8 cellular contexts compared by ENCODE assay signal in genomic region chr6:7087491-7087979, GRCh38. TPM values are rescaled to one million over a fixed set of nuclear protein-coding genes. Genes with fewer than 3 reads are reported as not detected.
DNase-seq lines count a peak whose midpoint lies in the region; TF ChIP-seq lines count a peak whose summit lies in the region.

No MANE protein-coding gene starts in this region.

- H3K9me3 ChIP-seq in HUES64 (ENCODE audit: insufficient read depth, low read depth, low read length) = no peaks in the 10 kb centered on the region
- H3K9me3 ChIP-seq in colonic mucosa = no peaks in the 10 kb centered on the region

- peak overlapping the region; percentile 73 for H3K4me3 Mint-ChIP-seq in stimulated activated naive CD8-positive, alpha-beta T cell treated with anti-CD3 and anti-CD28 coated beads, Interleukin-15, Interleukin-2, amounts not matched to agents 100 ng/mL and 50 ng/mL, for 24 hours

- H3K4me3 ChIP-seq in HUES64 (ENCODE audit: low read length) (no peak overlapping the region), colonic mucosa (no peak overlapping the region), H7 (ENCODE audit: insufficient read depth, low read depth, low read length) (no peak overlapping the region)

- H3K36me3 Mint-ChIP-seq in stimulated activated naive CD8-positive, alpha-beta T cell treated with anti-CD3 and anti-CD28 coated beads, Interleukin-15, Interleukin-2, amounts not matched to agents 100 ng/mL and 50 ng/mL, for 24 hours (ENCODE audit: low read depth) = no peaks in the 10 kb centered on the region

- peaks cover 38% of the 10 kb centered on the region for H3K4me1 Mint-ChIP-seq in stimulated activated naive CD8-positive, alpha-beta T cell treated with anti-CD3 and anti-CD28 coated beads, Interleukin-15, Interleukin-2, amounts not matched to agents 100 ng/mL and 50 ng/mL, for 24 hours (ENCODE audit: low read depth)

- H3K27ac Mint-ChIP-seq in stimulated activated naive CD8-positive, alpha-beta T cell treated with anti-CD3 and anti-CD28 coated beads, Interleukin-15, Interleukin-2, amounts not matched to agents 100 ng/mL and 50 ng/mL, for 24 hours = peak overlapping the region; percentile 96

- H3K27me3 ChIP-seq in HUES64 (ENCODE audit: insufficient read depth, low read length) (peaks cover 40% of the 10 kb centered on the region; the same call in 1 of the 2 replicates), colonic mucosa (no peaks in the 10 kb centered on the region), H7 (ENCODE audit: control insufficient read depth, insufficient read depth, low read length) (no peaks in the 10 kb centered on the region)

- 64% methylated on average over 7 of the region's 7 CpGs for WGBS in HUES64

- peak; percentile 33 for DNase-seq in activated gamma-delta T cell treated with Interleukin-2 at 50 U/mL for 16 hours
- DNase-seq in activated gamma-delta T cell (lab: John Stamatoyannopoulos, UW) = no peak
- DNase-seq in colonic mucosa = peak; percentile 78
- no peak for DNase-seq in KBM-7
- no peak for DNase-seq in inferior parietal cortex (ENCODE audit: extremely low spot score)
- no peak for DNase-seq in H7

- H3K4me1 ChIP-seq in HUES64 (ENCODE audit: insufficient read depth, low read length) = peaks cover 26% of the 10 kb centered on the region
- peaks cover 7% of the 10 kb centered on the region for H3K4me1 ChIP-seq in colonic mucosa

- H3K36me3 ChIP-seq in HUES64 (ENCODE audit: insufficient read depth, low read length) = no peaks in the 10 kb centered on the region
- H3K36me3 ChIP-seq in colonic mucosa = no peaks in the 10 kb centered on the region
- H3K36me3 ChIP-seq in H7 (replicated peaks; ENCODE audit: control insufficient read depth, insufficient read depth, low read length) = no peaks in the 10 kb centered on the region

- H3K9ac ChIP-seq in HUES64 (ENCODE audit: low read depth, low read length) = no peak overlapping the region
- peak overlapping the region in 1 of 2 donors; percentile 68 for H3K9ac ChIP-seq in colonic mucosa (ENCODE audit: low read depth in 2 of 2, low read length in 2 of 2)

- in situ Hi-C loops in KBM-7 (cut with MboI; ENCODE audit: low pct_unique_long_range_greater_than_20kb, low sequenced_read_pairs) = no loop called here

- no peaks in the 10 kb centered on the region for H3K27me3 Mint-ChIP-seq in stimulated activated naive CD8-positive, alpha-beta T cell treated with anti-CD3 and anti-CD28 coated beads, Interleukin-15, Interleukin-2, amounts not matched to agents 100 ng/mL and 50 ng/mL, for 24 hours

- no peak for TF ChIP-seq CTCF in colonic mucosa (IDR thresholded peaks at IDR 0.05)

- H3K27ac ChIP-seq in HUES64 (ENCODE audit: low read depth, low read length) (0 out of 2 replicates have a peak overlapping the region, but pooled peaks have one; percentile 19), colonic mucosa (peak overlapping the region; percentile 84)

- H3K9me3 Mint-ChIP-seq in stimulated activated naive CD8-positive, alpha-beta T cell treated with anti-CD3 and anti-CD28 coated beads, Interleukin-15, Interleukin-2, amounts not matched to agents 100 ng/mL and 50 ng/mL, for 24 hours = no peaks in the 10 kb centered on the region

- intact Hi-C loops in colonic mucosa (cut with DNase I) = no loop called here

RNA-seq across cellular contexts. Expression of gene RREB1, which starts 20.2 kb away (rescaled TPM):
- polyA plus RNA-seq in HUES64 (2013, experiment 1 of 2) = 11.2 TPM
- 13.5 TPM for polyA plus RNA-seq in HUES64 (2013, experiment 2 of 2)
- total RNA-seq in colonic mucosa = 10 to 100 TPM; 79.0 to 81.3 TPM
- 24.2 and 31.9 TPM in 2 replicates for total RNA-seq in H7 (2014; rRNA removed; shearing (Covaris generic))

Comparison
In these comparisons a context has a peak if more than half of its experiments do, and no peak if none do; other contexts are left out.
1. DNase-seq: peak in activated gamma-delta T cell treated with Interleukin-2 at 50 U/mL for 16 hours (single experiment) and colonic mucosa (single experiment); none in activated gamma-delta T cell (single experiment), KBM-7 (single experiment), inferior parietal cortex (single experiment) and H7 (single experiment).